21 cellular contexts compared by ENCODE assay signal in genomic region chr6:45645302-45645701, GRCh38.
A peak's percentile ranks its signal among the peaks of the same experiment; 100 is the strongest.
DNase-seq lines count a peak whose midpoint lies in the region; ATAC-seq and TF ChIP-seq lines count a peak whose summit lies in the region.
"Had no signal": no experiment of that assay in that cellular context is flagged by ENCODE, and none has a peak within 500 bp of the region (broad histone marks: within the 10 kb centered on the region; RNA-seq: fewer than 3 reads in every experiment).

No MANE protein-coding gene starts in this region.

- no peak overlapping the region for H3K4me3 Mint-ChIP-seq in activated T-helper 2 cell treated with anti-CD3 and anti-CD28 coated beads, Interferon-gamma antibody, Interleukin-2, Interleukin-4, amounts not matched to agents 10 μg/mL and 5 μg/mL and 100 μg/mL, durations not matched to agents 14 hours and 24 hours and 36 hours (ENCODE audit: low read depth)
- H3K4me3 Mint-ChIP-seq: mesothelial cell of epicardium, neural crest cell had no signal

- H3K4me3 ChIP-seq in esophagus muscularis mucosa (no peak overlapping the region), left lung (no peak overlapping the region)
- H3K4me3 ChIP-seq: gastroesophageal sphincter, smooth muscle cell had no signal

- no peaks in the 10 kb centered on the region for H3K27me3 Mint-ChIP-seq in activated T-helper 2 cell treated with anti-CD3 and anti-CD28 coated beads, Interferon-gamma antibody, Interleukin-2, Interleukin-4, amounts not matched to agents 10 μg/mL and 5 μg/mL and 100 μg/mL, durations not matched to agents 14 hours and 24 hours and 36 hours (ENCODE audit: low read depth)

- no peaks in the 10 kb centered on the region for H3K36me3 ChIP-seq in esophagus muscularis mucosa
- H3K36me3 ChIP-seq in left lung = no peaks in the 10 kb centered on the region
- H3K36me3 ChIP-seq: gastroesophageal sphincter had no signal

- peaks cover 34% of the 10 kb centered on the region for H3K4me1 Mint-ChIP-seq in activated T-helper 2 cell treated with anti-CD3 and anti-CD28 coated beads, Interferon-gamma antibody, Interleukin-2, Interleukin-4, amounts not matched to agents 10 μg/mL and 5 μg/mL and 100 μg/mL, durations not matched to agents 14 hours and 24 hours and 36 hours (ENCODE audit: low read depth)
- H3K4me1 Mint-ChIP-seq: neural crest cell had no signal

- H3K9me3 ChIP-seq in esophagus muscularis mucosa (no peaks in the 10 kb centered on the region), left lung (no peaks in the 10 kb centered on the region)
- H3K9me3 ChIP-seq: gastroesophageal sphincter had no signal

- H3K4me1 ChIP-seq in esophagus muscularis mucosa (no peaks in the 10 kb centered on the region), left lung (no peaks in the 10 kb centered on the region)
- H3K4me1 ChIP-seq: gastroesophageal sphincter had no signal

- TF ChIP-seq POLR2A in esophagus muscularis mucosa (IDR thresholded peaks at IDR 0.05; ENCODE audit: low read depth) = no peak

- peaks cover 0 to 18% (median 0%) of the 10 kb centered on the region in 4 donors for H3K27me3 ChIP-seq in esophagus muscularis mucosa
- H3K27me3 ChIP-seq in left lung = peaks cover 0 to 14% of the 10 kb centered on the region in 2 donors

- WGBS in esophagus muscularis mucosa = 92% methylated on average over 3 of the region's 3 CpGs

- H3K9me3 Mint-ChIP-seq in activated T-helper 2 cell treated with anti-CD3 and anti-CD28 coated beads, Interferon-gamma antibody, Interleukin-2, Interleukin-4, amounts not matched to agents 10 μg/mL and 5 μg/mL and 100 μg/mL, durations not matched to agents 14 hours and 24 hours and 36 hours = no peaks in the 10 kb centered on the region
- H3K9me3 Mint-ChIP-seq: mesothelial cell of epicardium, neural crest cell had no signal

- peak; percentile 68 to 80 for ATAC-seq in activated CD4-positive, CD25-positive, alpha-beta regulatory T cell treated with anti-CD3 and anti-CD28 coated beads, Interleukin-2, amount 50 U/mL, for 24 hours
- peak; percentile 58 for ATAC-seq in GM19025 (IDR thresholded peaks at IDR 0.05; ENCODE audit: low read depth, unreplicated experiment)
- ATAC-seq in HG02798 (IDR thresholded peaks at IDR 0.05; ENCODE audit: poor library complexity, unreplicated experiment) = peak; percentile 79
- no peak for ATAC-seq in left lung
- ATAC-seq: gastroesophageal sphincter, HCT116, left cardiac atrium had no signal

- no peak for DNase-seq in activated CD4-positive, CD25-positive, alpha-beta regulatory T cell (lab: John Stamatoyannopoulos, UW)
- no peak for DNase-seq in activated T-helper 2 cell treated with anti-CD3 and anti-CD28 coated beads, Interferon-gamma antibody, Interleukin-2, Interleukin-4, amounts not matched to agents 10 μg/mL and 5 μg/mL and 100 μg/mL, durations not matched to agents 14 hours and 24 hours and 36 hours (ENCODE audit: low spot score)
- DNase-seq in esophagus muscularis mucosa (ENCODE audit: extremely low spot score) (no peak), left lung (no peak)
- no peak for DNase-seq in stimulated activated naive CD4-positive, alpha-beta T cell (lab: John Stamatoyannopoulos, UW)
- DNase-seq: activated CD4-positive, alpha-beta T cell treated with anti-CD3 and anti-CD28 coated beads for 48 hours; left cardiac atrium; NCI-H1417 treated with DMSO at 0.1 percent for 48 hours; NCI-H2171 treated with DMSO at 0.1 percent for 48 hours; NCI-H748 treated with DMSO at 0.1 percent for 48 hours; stimulated activated CD8-positive, alpha-beta memory T cell treated with anti-CD3 and anti-CD28 coated beads, Interleukin-4, amount 100 ng/mL, for 48 hours; T-helper 9 cell had no signal

- TF ChIP-seq CTCF in esophagus muscularis mucosa (IDR thresholded peaks at IDR 0.05) = no peak
- TF ChIP-seq CTCF in left lung (IDR thresholded peaks at IDR 0.05) = no peak

- intact Hi-C loops in activated T-helper 2 cell treated with anti-CD3 and anti-CD28 coated beads, Interferon-gamma antibody, Interleukin-2, Interleukin-4, amounts not matched to agents 10 μg/mL and 5 μg/mL and 100 μg/mL, durations not matched to agents 14 hours and 24 hours and 36 hours (cut with micrococcal nuclease) = loop anchor here (2.0 kb wide), 1 partner anchor 15 kb away; no protein-coding TSS in a partner anchor
- intact Hi-C loops in esophagus muscularis mucosa (cut with DNase I) (no loop called here), left lung (cut with DNase I) (no loop called here)

- H3K36me3 Mint-ChIP-seq in activated T-helper 2 cell treated with anti-CD3 and anti-CD28 coated beads, Interferon-gamma antibody, Interleukin-2, Interleukin-4, amounts not matched to agents 10 μg/mL and 5 μg/mL and 100 μg/mL, durations not matched to agents 14 hours and 24 hours and 36 hours (ENCODE audit: low read depth) = no peaks in the 10 kb centered on the region
- H3K36me3 Mint-ChIP-seq: mesothelial cell of epicardium had no signal

- H3K27ac ChIP-seq in esophagus muscularis mucosa (replicated peaks in 1 of 4) (no peak overlapping the region), left lung (no peak overlapping the region)
- H3K27ac ChIP-seq: 22Rv1, gastroesophageal sphincter had no signal

- H3K27ac Mint-ChIP-seq in activated T-helper 2 cell treated with anti-CD3 and anti-CD28 coated beads, Interferon-gamma antibody, Interleukin-2, Interleukin-4, amounts not matched to agents 10 μg/mL and 5 μg/mL and 100 μg/mL, durations not matched to agents 14 hours and 24 hours and 36 hours = peak overlapping the region; percentile 62
- H3K27ac Mint-ChIP-seq: mesothelial cell of epicardium had no signal

- TF ChIP-seq EP300 in esophagus muscularis mucosa (IDR thresholded peaks at IDR 0.05) = no peak
